Comparison of ENCODE assay signal across 27 cellular contexts in the genomic region with DNA sequence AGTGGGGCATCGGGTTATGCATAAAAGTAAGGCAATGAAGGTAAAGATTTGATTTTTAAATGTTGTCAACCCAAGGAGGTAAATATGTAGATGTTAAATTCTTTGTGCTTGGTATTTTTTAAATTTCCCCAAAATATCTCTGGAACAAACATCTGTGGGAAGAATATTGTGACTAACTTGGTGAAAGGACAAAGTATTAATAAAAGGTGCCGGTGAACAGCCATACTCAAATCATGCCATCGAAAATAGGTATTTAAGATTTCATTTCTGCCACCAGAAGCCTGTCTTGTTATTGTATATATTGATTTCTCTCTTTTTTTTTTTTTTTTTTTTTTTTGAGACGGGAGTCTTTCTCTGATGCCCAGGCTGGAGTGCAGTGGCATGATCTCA. TPM values are rescaled to one million over a fixed set of nuclear protein-coding genes. Genes with fewer than 3 reads are reported as not detected.
A peak's percentile ranks its signal among the peaks of the same experiment; 100 is the strongest.
DNase-seq lines count a peak whose midpoint lies in the region; ATAC-seq, FAIRE-seq and TF ChIP-seq lines count a peak whose summit lies in the region.
"Had no signal": no experiment of that assay in that cellular context is flagged by ENCODE, and none has a peak within 500 bp of the region (broad histone marks: within the 10 kb centered on the region; RNA-seq: fewer than 3 reads in every experiment).

No MANE protein-coding gene starts in this region.

- intact Hi-C loops in activated CD4-positive, alpha-beta memory T cell treated with anti-CD3 and anti-CD28 coated beads for 36 hours (cut with micrococcal nuclease), result no loop called here

- ATAC-seq in activated naive CD8-positive, alpha-beta T cell treated with anti-CD3 and anti-CD28 coated beads, Interleukin-2, amount 50 U/mL, for 24 hours, result no peak
- ATAC-seq in naive thymus-derived CD8-positive, alpha-beta T cell, result no peak
- ATAC-seq in GM19455 (IDR thresholded peaks at IDR 0.05; ENCODE audit: unreplicated experiment) (no peak), GM18519 (IDR thresholded peaks at IDR 0.05; ENCODE audit: low FRiP score, unreplicated experiment) (no peak)
- ATAC-seq: left colon had no signal

- H3K9me3 Mint-ChIP-seq in activated CD4-positive, alpha-beta memory T cell treated with anti-CD3 and anti-CD28 coated beads for 36 hours, result no peaks in the 10 kb centered on the region
- H3K9me3 Mint-ChIP-seq in activated CD4-positive, alpha-beta memory T cell treated with anti-CD3 and anti-CD28 coated beads, Interleukin-2, amount 10 ng/mL, durations not matched to agents 7 days and 5 days, result no peaks in the 10 kb centered on the region
- no peaks in the 10 kb centered on the region for H3K9me3 Mint-ChIP-seq in activated naive CD8-positive, alpha-beta T cell treated with anti-CD3 and anti-CD28 coated beads, Interleukin-2, amount 50 U/mL, for 24 hours
- no peaks in the 10 kb centered on the region for H3K9me3 Mint-ChIP-seq in naive thymus-derived CD8-positive, alpha-beta T cell

- no peak overlapping the region for H3K4me3 Mint-ChIP-seq in activated CD4-positive, alpha-beta memory T cell treated with anti-CD3 and anti-CD28 coated beads for 36 hours
- no peak overlapping the region for H3K4me3 Mint-ChIP-seq in activated CD4-positive, alpha-beta memory T cell treated with anti-CD3 and anti-CD28 coated beads, Interleukin-2, amount 10 ng/mL, durations not matched to agents 7 days and 5 days
- no peak overlapping the region for H3K4me3 Mint-ChIP-seq in activated naive CD8-positive, alpha-beta T cell treated with anti-CD3 and anti-CD28 coated beads, Interleukin-2, amount 50 U/mL, for 24 hours
- no peak overlapping the region for H3K4me3 Mint-ChIP-seq in naive thymus-derived CD8-positive, alpha-beta T cell

- TF ChIP-seq POLR2A in GM12891 (IDR thresholded peaks at IDR 0.05; ENCODE audit: low read depth, low read length), result 0 out of 2 replicates have a peak, but pooled peaks have one; percentile 0

- H3K36me3 Mint-ChIP-seq in activated CD4-positive, alpha-beta memory T cell treated with anti-CD3 and anti-CD28 coated beads for 36 hours, result peaks cover 24% of the 10 kb centered on the region
- peaks cover 48% of the 10 kb centered on the region for H3K36me3 Mint-ChIP-seq in activated CD4-positive, alpha-beta memory T cell treated with anti-CD3 and anti-CD28 coated beads, Interleukin-2, amount 10 ng/mL, durations not matched to agents 7 days and 5 days (ENCODE audit: low read depth)
- H3K36me3 Mint-ChIP-seq in activated naive CD8-positive, alpha-beta T cell treated with anti-CD3 and anti-CD28 coated beads, Interleukin-2, amount 50 U/mL, for 24 hours (ENCODE audit: low read depth), result peaks cover 32% of the 10 kb centered on the region
- H3K36me3 Mint-ChIP-seq in naive thymus-derived CD8-positive, alpha-beta T cell, result peaks cover 0 to 43% (median 4%) of the 10 kb centered on the region in 3 donors

- H3K27me3 Mint-ChIP-seq in activated CD4-positive, alpha-beta memory T cell treated with anti-CD3 and anti-CD28 coated beads for 36 hours, result no peaks in the 10 kb centered on the region
- H3K27me3 Mint-ChIP-seq in activated CD4-positive, alpha-beta memory T cell treated with anti-CD3 and anti-CD28 coated beads, Interleukin-2, amount 10 ng/mL, durations not matched to agents 7 days and 5 days, result no peaks in the 10 kb centered on the region
- no peaks in the 10 kb centered on the region for H3K27me3 Mint-ChIP-seq in activated naive CD8-positive, alpha-beta T cell treated with anti-CD3 and anti-CD28 coated beads, Interleukin-2, amount 50 U/mL, for 24 hours
- no peaks in the 10 kb centered on the region for H3K27me3 Mint-ChIP-seq in naive thymus-derived CD8-positive, alpha-beta T cell

- POLR2A ChIA-PET in activated CD4-positive, alpha-beta memory T cell treated with anti-CD3 and anti-CD28 coated beads for 36 hours (lab: Charles Lee), result no interaction called here
- POLR2A ChIA-PET in activated CD4-positive, alpha-beta memory T cell treated with anti-CD3 and anti-CD28 coated beads, Interleukin-2, amount 10 ng/mL, durations not matched to agents 7 days and 5 days (lab: Charles Lee), result no interaction called here
- POLR2A ChIA-PET in naive thymus-derived CD8-positive, alpha-beta T cell (lab: Charles Lee), result interaction anchor here (0.7 kb wide), 1 partner anchor 295 kb away, joined by 6 read pairs; no protein-coding TSS in a partner anchor

- H3K27ac Mint-ChIP-seq in activated CD4-positive, alpha-beta memory T cell treated with anti-CD3 and anti-CD28 coated beads for 36 hours, result peak overlapping the region; percentile 9
- H3K27ac Mint-ChIP-seq in activated CD4-positive, alpha-beta memory T cell treated with anti-CD3 and anti-CD28 coated beads, Interleukin-2, amount 10 ng/mL, durations not matched to agents 7 days and 5 days, result no peak overlapping the region
- peak overlapping the region; percentile 1 for H3K27ac Mint-ChIP-seq in activated naive CD8-positive, alpha-beta T cell treated with anti-CD3 and anti-CD28 coated beads, Interleukin-2, amount 50 U/mL, for 24 hours
- peak overlapping the region in 9 of 10 donors; percentile 10 to 88 (median 61) for H3K27ac Mint-ChIP-seq in naive thymus-derived CD8-positive, alpha-beta T cell

- FAIRE-seq in GM12891 (lab: Jason Lieb, UNC), result no peak
- FAIRE-seq: H1 had no signal

- CTCF ChIA-PET in activated CD4-positive, alpha-beta memory T cell treated with anti-CD3 and anti-CD28 coated beads for 36 hours (lab: Charles Lee), result interaction anchor here (1.6 kb wide), 1 partner anchor 40 kb away, joined by 3 read pairs; no protein-coding TSS in a partner anchor
- CTCF ChIA-PET in activated CD4-positive, alpha-beta memory T cell treated with anti-CD3 and anti-CD28 coated beads, Interleukin-2, amount 10 ng/mL, durations not matched to agents 7 days and 5 days (lab: Charles Lee), result no interaction called here

- no peak for DNase-seq in activated CD4-positive, alpha-beta memory T cell treated with anti-CD3 and anti-CD28 coated beads for 36 hours
- DNase-seq in activated CD4-positive, alpha-beta memory T cell treated with anti-CD3 and anti-CD28 coated beads, Interleukin-2, amount 10 ng/mL, durations not matched to agents 7 days and 5 days, result no peak
- DNase-seq in GM12891 (ENCODE audit: insufficient read length, low spot score) (no peak), DMS79 treated with DMSO at 0.1 percent for 48 hours (lab: John Stamatoyannopoulos, UW) (no peak)
- no peak for DNase-seq in activated naive CD8-positive, alpha-beta T cell treated with anti-CD3 and anti-CD28 coated beads, Interleukin-2, amount 50 U/mL, for 24 hours
- no peak for DNase-seq in naive thymus-derived CD8-positive, alpha-beta T cell
- DNase-seq: 8988T; activated CD8-positive, alpha-beta memory T cell treated with anti-CD3 and anti-CD28 coated beads, Interleukin-2, amount 50 U/mL, for 48 hours; activated effector memory CD4-positive, alpha-beta T cell treated with anti-CD3 and anti-CD28 coated beads, Interleukin-2, amount 50 U/mL, for 16 hours; amniotic stem cell; cortex of kidney; DMS 273 treated with DMSO at 0.1 percent for 48 hours; esophagus squamous epithelium; foreskin melanocyte; left colon; NCI-H146; NCI-H2171; NCI-H510A; NK-92 treated with Interleukin-12 subunit alpha and Interleukin-12 subunit beta, amount 100 ng/mL, for 24 hours; nucleus accumbens; SIG-M5; stomach; tibial artery; WERI-Rb-1 had no signal

- H3K4me1 Mint-ChIP-seq in activated CD4-positive, alpha-beta memory T cell treated with anti-CD3 and anti-CD28 coated beads for 36 hours (ENCODE audit: low read depth), result peaks cover 35% of the 10 kb centered on the region
- H3K4me1 Mint-ChIP-seq in activated CD4-positive, alpha-beta memory T cell treated with anti-CD3 and anti-CD28 coated beads, Interleukin-2, amount 10 ng/mL, durations not matched to agents 7 days and 5 days, result peaks cover 28% of the 10 kb centered on the region
- peaks cover 33% of the 10 kb centered on the region for H3K4me1 Mint-ChIP-seq in activated naive CD8-positive, alpha-beta T cell treated with anti-CD3 and anti-CD28 coated beads, Interleukin-2, amount 50 U/mL, for 24 hours
- peaks cover 20 to 70% (median 53%) of the 10 kb centered on the region in 4 donors for H3K4me1 Mint-ChIP-seq in naive thymus-derived CD8-positive, alpha-beta T cell

TF ChIP-seq in GM12891, 5 proteins besides CTCF, POLR2A, EP300 and RAD21:
- TF ChIP-seq TAF1 (IDR thresholded peaks at IDR 0.05; ENCODE audit: low read depth, low read length), result no peak

RNA-seq across cellular contexts. Expression of a gene that starts 12.6 kb away (rescaled TPM):
- total RNA-seq in activated CD4-positive, alpha-beta memory T cell treated with anti-CD3 and anti-CD28 coated beads for 36 hours, result 10 to 100 TPM; 14.0 to 15.6 TPM
- 10 to 100 TPM; 23.5 to 23.8 TPM for total RNA-seq in activated CD4-positive, alpha-beta memory T cell treated with anti-CD3 and anti-CD28 coated beads, Interleukin-2, amount 10 ng/mL, durations not matched to agents 7 days and 5 days
- 11.9 TPM for polyA plus RNA-seq in GM12891 (2012; ENCODE audit: low read depth, missing spikeins)
- 10 to 100 TPM; 32.0 to 32.4 TPM for total RNA-seq in naive thymus-derived CD8-positive, alpha-beta T cell
- polyA plus RNA-seq in naive thymus-derived CD8-positive, alpha-beta T cell, result 10 to 100 TPM; 12.3 to 18.8 (median 15.0) TPM

RNA-seq across cellular contexts. Expression of a gene that starts 48.0 kb away (rescaled TPM):
- 10 to 100 TPM; 22.6 to 23.0 TPM for total RNA-seq in activated CD4-positive, alpha-beta memory T cell treated with anti-CD3 and anti-CD28 coated beads for 36 hours
- 10 to 100 TPM; 18.7 to 22.6 TPM for total RNA-seq in activated CD4-positive, alpha-beta memory T cell treated with anti-CD3 and anti-CD28 coated beads, Interleukin-2, amount 10 ng/mL, durations not matched to agents 7 days and 5 days
- polyA plus RNA-seq in GM12891 (2012; ENCODE audit: low read depth, missing spikeins), result 16.9 TPM
- total RNA-seq in naive thymus-derived CD8-positive, alpha-beta T cell, result 10 to 100 TPM; 16.0 to 18.3 TPM
- polyA plus RNA-seq in naive thymus-derived CD8-positive, alpha-beta T cell, result 10 to 100 TPM in 2 of 3 donors, 1 to 10 TPM in 1; 7.7 to 13.9 (median 10.7) TPM
